In genomic region chr3:12265558-12265957, GRCh38 we compare ENCODE assay signal across 21 cellular contexts.
"Had no signal": no experiment of that assay in that cellular context is flagged by ENCODE, and none has a peak within 500 bp of the region (broad histone marks: within the 10 kb centered on the region; RNA-seq: fewer than 3 reads in every experiment).

No MANE protein-coding gene starts in this region.

- H2AFZ ChIP-seq: hepatocyte had no signal

- H3K9me3 ChIP-seq: ascending aorta, esophagus muscularis mucosa, lower lobe of right lung, sigmoid colon, stomach, upper lobe of right lung had no signal

- H3K27ac ChIP-seq: ascending aorta, esophagus muscularis mucosa, hepatocyte, lower lobe of right lung, sigmoid colon, upper lobe of right lung had no signal

- H3K4me2 ChIP-seq: hepatocyte had no signal

- DNase-seq: activated CD4-positive, alpha-beta T cell treated with anti-CD3 and anti-CD28 coated beads, Interleukin-2, amount 10 ng/mL, durations not matched to agents 24 days and 14 days; activated CD8-positive, alpha-beta T cell treated with anti-CD3 and anti-CD28 coated beads, Interleukin-2, amount 10 ng/mL, durations not matched to agents 7 days and 5 days; activated naive CD4-positive, alpha-beta T cell treated with anti-CD3 and anti-CD28 coated beads for 36 hours; activated naive CD8-positive, alpha-beta T cell treated with anti-CD3 and anti-CD28 coated beads, Interleukin-2, amount 50 U/mL, for 24 hours; activated T-cell treated with anti-CD3 and anti-CD28 coated beads, Interleukin-2, amount 50 U/mL, for 24 hours; effector memory CD4-positive, alpha-beta T cell; foreskin fibroblast; islet precursor cell; left colon; lower lobe of right lung; nucleus accumbens; posterior cingulate gyrus; sigmoid colon; stimulated activated CD4-positive, alpha-beta T cell treated with anti-CD3 and anti-CD28 coated beads, Interleukin-4, amount 100 ng/mL, for 24 hours; stomach; T-helper 1 cell; T1000; upper lobe of right lung had no signal

- H3K4me1 ChIP-seq: ascending aorta, sigmoid colon had no signal

- H3K36me3 ChIP-seq: ascending aorta, esophagus muscularis mucosa, lower lobe of right lung, sigmoid colon, stomach, upper lobe of right lung had no signal

- H3K27me3 ChIP-seq: ascending aorta, esophagus muscularis mucosa, hepatocyte, sigmoid colon, stomach, upper lobe of right lung had no signal

- H3K4me3 ChIP-seq: ascending aorta, esophagus muscularis mucosa, hepatocyte, lower lobe of right lung, sigmoid colon, stomach, upper lobe of right lung had no signal
